ENCODE assay signal across 1 cellular context in genomic region chr4:8370835-8371234, GRCh38.
TF ChIP-seq lines count a peak whose summit lies in the region.

No MANE protein-coding gene starts in this region.

TF ChIP-seq in HepG2, 621 proteins besides CTCF, POLR2A, EP300 and RAD21 (continued from another document):
- TF ChIP-seq SNAI1 (CRISPR knock-in tag; IDR thresholded peaks at IDR 0.05; ENCODE audit: borderline replicate concordance) (no peak), ZKSCAN8 (CRISPR knock-in tag; IDR thresholded peaks at IDR 0.05; ENCODE audit: borderline replicate concordance) (no peak), PHF8 (CRISPR knock-in tag; IDR thresholded peaks at IDR 0.05) (no peak)
- TF ChIP-seq, protein P1, sequence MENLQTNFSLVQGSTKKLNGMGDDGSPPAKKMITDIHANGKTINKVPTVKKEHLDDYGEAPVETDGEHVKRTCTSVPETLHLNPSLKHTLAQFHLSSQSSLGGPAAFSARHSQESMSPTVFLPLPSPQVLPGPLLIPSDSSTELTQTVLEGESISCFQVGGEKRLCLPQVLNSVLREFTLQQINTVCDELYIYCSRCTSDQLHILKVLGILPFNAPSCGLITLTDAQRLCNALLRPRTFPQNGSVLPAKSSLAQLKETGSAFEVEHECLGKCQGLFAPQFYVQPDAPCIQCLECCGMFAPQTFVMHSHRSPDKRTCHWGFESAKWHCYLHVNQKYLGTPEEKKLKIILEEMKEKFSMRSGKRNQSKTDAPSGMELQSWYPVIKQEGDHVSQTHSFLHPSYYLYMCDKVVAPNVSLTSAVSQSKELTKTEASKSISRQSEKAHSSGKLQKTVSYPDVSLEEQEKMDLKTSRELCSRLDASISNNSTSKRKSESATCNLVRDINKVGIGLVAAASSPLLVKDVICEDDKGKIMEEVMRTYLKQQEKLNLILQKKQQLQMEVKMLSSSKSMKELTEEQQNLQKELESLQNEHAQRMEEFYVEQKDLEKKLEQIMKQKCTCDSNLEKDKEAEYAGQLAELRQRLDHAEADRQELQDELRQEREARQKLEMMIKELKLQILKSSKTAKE (CRISPR knock-in tag; IDR thresholded peaks at IDR 0.05; ENCODE audit: borderline replicate concordance), result no peak
